ENCODE assay signal across 14 cellular contexts in genomic region chr17:82359451-82360074, GRCh38. TPM values are rescaled to one million over a fixed set of nuclear protein-coding genes. Genes with fewer than 3 reads are reported as not detected.
"Had no signal": no experiment of that assay in that cellular context is flagged by ENCODE, and none has a peak within 500 bp of the region (broad histone marks: within the 10 kb centered on the region; RNA-seq: fewer than 3 reads in every experiment).

No MANE protein-coding gene starts in this region.

RNA-seq across cellular contexts. Expression of gene TEX19, which starts 0.5 kb away (rescaled TPM):
- total RNA-seq: activated CD4-positive, alpha-beta T cell treated with anti-CD3 and anti-CD28 coated beads for 36 hours; activated CD8-positive, alpha-beta T cell treated with anti-CD3 and anti-CD28 coated beads, Interleukin-2, amount 10 ng/mL, durations not matched to agents 7 days and 5 days; activated naive CD8-positive, alpha-beta T cell treated with anti-CD3 and anti-CD28 coated beads, Interleukin-2, amount 10 ng/mL, durations not matched to agents 7 days and 5 days; activated T-helper 2 cell treated with anti-CD3 and anti-CD28 coated beads, Interferon-gamma antibody, Interleukin-2, Interleukin-4, amounts not matched to agents 10 μg/mL and 5 μg/mL and 100 μg/mL, durations not matched to agents 14 hours and 24 hours and 36 hours; ascending aorta; body of pancreas; breast epithelium; cardiac septum; T-cell; T-helper 17 cell had no signal
- polyA plus RNA-seq: adipose tissue had no signal

RNA-seq across cellular contexts. Expression of gene UTS2R, which starts 12.0 kb away (rescaled TPM):
- total RNA-seq: activated CD4-positive, alpha-beta T cell treated with anti-CD3 and anti-CD28 coated beads for 36 hours; activated CD4-positive, alpha-beta T cell treated with anti-CD3 and anti-CD28 coated beads, Interleukin-2, amount 10 ng/mL, durations not matched to agents 7 days and 5 days; activated CD8-positive, alpha-beta T cell treated with anti-CD3 and anti-CD28 coated beads, Interleukin-2, amount 10 ng/mL, durations not matched to agents 7 days and 5 days; activated naive CD8-positive, alpha-beta T cell treated with anti-CD3 and anti-CD28 coated beads, Interleukin-2, amount 10 ng/mL, durations not matched to agents 7 days and 5 days; activated T-helper 2 cell treated with anti-CD3 and anti-CD28 coated beads, Interferon-gamma antibody, Interleukin-2, Interleukin-4, amounts not matched to agents 10 μg/mL and 5 μg/mL and 100 μg/mL, durations not matched to agents 14 hours and 24 hours and 36 hours; ascending aorta; body of pancreas; NCI-H460; T-cell; T-helper 17 cell had no signal

RNA-seq across cellular contexts. Expression of gene CD7, which starts 42.2 kb away (rescaled TPM):
- total RNA-seq: body of pancreas, NCI-H460, SJSA1 had no signal
